8 cellular contexts compared by ENCODE assay signal in the genomic region with DNA sequence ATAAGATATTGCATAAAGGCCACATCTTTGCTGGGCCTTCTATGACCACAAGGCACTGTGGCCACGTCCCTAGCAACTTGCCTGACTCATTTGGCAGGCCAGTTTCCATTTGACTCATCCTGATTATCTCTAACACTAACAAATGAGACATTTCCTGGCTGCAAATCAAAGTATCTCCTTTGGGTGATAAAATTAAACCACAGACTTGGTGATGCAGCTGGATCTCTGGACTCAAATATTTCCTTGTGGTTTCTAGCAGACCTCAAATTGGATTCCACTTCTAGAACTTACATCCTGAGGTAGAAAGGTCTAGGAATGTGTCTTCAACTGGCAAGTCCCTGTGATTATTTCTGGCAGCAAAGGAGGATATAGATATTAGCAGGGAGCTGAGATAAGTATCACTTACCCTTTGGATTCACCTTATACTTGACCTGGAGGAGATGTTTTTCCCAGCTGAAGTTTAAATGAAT.
DNase-seq lines count a peak whose midpoint lies in the region; TF ChIP-seq lines count a peak whose summit lies in the region.

No MANE protein-coding gene starts in this region.

- no peaks in the 10 kb centered on the region for H3K36me3 ChIP-seq in HEK293 (ENCODE audit: control insufficient read depth in 2 of 2, insufficient read depth in 1 of 2, low read length in 2 of 2)
- no peaks in the 10 kb centered on the region for H3K36me3 ChIP-seq in CD8-positive, alpha-beta memory T cell (ENCODE audit: insufficient read depth, low read length)

- no peak overlapping the region for H3K4me3 Mint-ChIP-seq in CD8-positive, alpha-beta memory T cell

- no peaks in the 10 kb centered on the region for H3K27me3 ChIP-seq in CD8-positive, alpha-beta memory T cell (ENCODE audit: insufficient read depth, low read length, poor library complexity, severe bottlenecking)

- no peak overlapping the region for H3K27ac ChIP-seq in HEK293 (ENCODE audit: extremely low read depth, low read depth, low read length)
- no peak overlapping the region for H3K27ac ChIP-seq in CD8-positive, alpha-beta memory T cell (ENCODE audit: low read depth, low read length)

- H3K9me3 Mint-ChIP-seq in CD8-positive, alpha-beta memory T cell = peaks cover 0 to 8% (median 4%) of the 10 kb centered on the region in 5 donors

- no peaks in the 10 kb centered on the region for H3K27me3 Mint-ChIP-seq in CD8-positive, alpha-beta memory T cell

- no peak overlapping the region for H3K27ac Mint-ChIP-seq in CD8-positive, alpha-beta memory T cell

- no peaks in the 10 kb centered on the region for H3K4me1 ChIP-seq in HEK293 (ENCODE audit: control insufficient read depth, insufficient read depth, low read length)
- H3K4me1 ChIP-seq in CD8-positive, alpha-beta memory T cell (ENCODE audit: insufficient read depth, low read length) = no peaks in the 10 kb centered on the region

- DNase-seq in Ammon's horn (ENCODE audit: low spot score) (peak; percentile 11), NCI-H2227 treated with DMSO at 0.1 percent for 48 hours (lab: John Stamatoyannopoulos, UW) (peak; percentile 88), fibroblast of villous mesenchyme (ENCODE audit: low read depth) (peak; percentile 81), NCI-H1436 treated with DMSO at 0.1 percent for 48 hours (lab: John Stamatoyannopoulos, UW) (no peak), NCI-H510A (lab: John Stamatoyannopoulos, UW) (no peak)
- DNase-seq in CD8-positive, alpha-beta memory T cell = no peak
- DNase-seq in stimulated activated CD4-positive, alpha-beta T cell treated with anti-CD3 and anti-CD28 coated beads, Interleukin-4, amount 100 ng/mL, for 4 hours = no peak

- TF ChIP-seq CTCF in HEK293 (tag by site-specific recombination; IDR thresholded peaks at IDR 0.05) (no peak), fibroblast of villous mesenchyme (IDR thresholded peaks at IDR 0.05; ENCODE audit: insufficient read depth, low read depth, low read length) (no peak)

- CTCF ChIA-PET in HEK293 (lab: Yijun Ruan, JAX) = interaction anchor here (2.9 kb wide), 1 partner anchor 84 kb away, joined by 18 read pairs; no protein-coding TSS in a partner anchor
- CTCF ChIA-PET in CD8-positive, alpha-beta memory T cell (lab: Charles Lee) = no interaction called here

- POLR2A ChIA-PET in HEK293 (lab: Yijun Ruan, JAX) = interaction anchor here (1.2 kb wide), 1 partner anchor 27 kb away, joined by 4 read pairs; no protein-coding TSS in a partner anchor
- POLR2A ChIA-PET in CD8-positive, alpha-beta memory T cell (lab: Charles Lee) = no interaction called here

- no peaks in the 10 kb centered on the region for H3K9me3 ChIP-seq in HEK293 (ENCODE audit: control insufficient read depth, insufficient read depth, low read depth, low read length)
- H3K9me3 ChIP-seq in CD8-positive, alpha-beta memory T cell (ENCODE audit: low read length) = no peaks in the 10 kb centered on the region

- no peaks in the 10 kb centered on the region for H3K36me3 Mint-ChIP-seq in CD8-positive, alpha-beta memory T cell

- no peaks in the 10 kb centered on the region for H3K4me1 Mint-ChIP-seq in CD8-positive, alpha-beta memory T cell

- H3K4me3 ChIP-seq in HEK293 (ENCODE audit: low read depth, low read length) (no peak overlapping the region), fibroblast of villous mesenchyme (ENCODE audit: low read depth, low read length) (no peak overlapping the region)
- H3K4me3 ChIP-seq in CD8-positive, alpha-beta memory T cell (ENCODE audit: low read length) = no peak overlapping the region

TF ChIP-seq in HEK293, 187 proteins besides CTCF, POLR2A, EP300 and RAD21:
- TF ChIP-seq KLF9 (tag by site-specific recombination; IDR thresholded peaks at IDR 0.05; ENCODE audit: low read depth) (no peak), OSR2 (tag by site-specific recombination; IDR thresholded peaks at IDR 0.05) (0 out of 2 replicates have a peak, but pooled peaks have one; percentile 16), ZNF202 (tag by site-specific recombination; IDR thresholded peaks at IDR 0.05; ENCODE audit: borderline replicate concordance) (no peak), KLF8 (tag by site-specific recombination; IDR thresholded peaks at IDR 0.05) (peak; percentile 79), ZFP37 (tag by site-specific recombination; IDR thresholded peaks at IDR 0.05) (0 out of 2 replicates have a peak, but pooled peaks have one; percentile 47), ZNF184 (tag by site-specific recombination; IDR thresholded peaks at IDR 0.05) (peak; percentile 54; the same call in 1 of the 2 replicates), ZNF366 (tag by site-specific recombination; conservative IDR thresholded peaks at IDR 0.05) (peak; percentile 91), ZEB2 (tag by site-specific recombination; IDR thresholded peaks at IDR 0.05) (0 out of 2 replicates have a peak, but pooled peaks have one; percentile 31), SP7 (tag by site-specific recombination; IDR thresholded peaks at IDR 0.05) (0 out of 2 replicates have a peak, but pooled peaks have one; percentile 17), ZNF843 (tag by site-specific recombination; IDR thresholded peaks at IDR 0.05) (peak; percentile 65), ZNF629 (tag by site-specific recombination; IDR thresholded peaks at IDR 0.05) (peak; percentile 59; the same call in 1 of the 2 replicates)
- TF ChIP-seq, protein P1, sequence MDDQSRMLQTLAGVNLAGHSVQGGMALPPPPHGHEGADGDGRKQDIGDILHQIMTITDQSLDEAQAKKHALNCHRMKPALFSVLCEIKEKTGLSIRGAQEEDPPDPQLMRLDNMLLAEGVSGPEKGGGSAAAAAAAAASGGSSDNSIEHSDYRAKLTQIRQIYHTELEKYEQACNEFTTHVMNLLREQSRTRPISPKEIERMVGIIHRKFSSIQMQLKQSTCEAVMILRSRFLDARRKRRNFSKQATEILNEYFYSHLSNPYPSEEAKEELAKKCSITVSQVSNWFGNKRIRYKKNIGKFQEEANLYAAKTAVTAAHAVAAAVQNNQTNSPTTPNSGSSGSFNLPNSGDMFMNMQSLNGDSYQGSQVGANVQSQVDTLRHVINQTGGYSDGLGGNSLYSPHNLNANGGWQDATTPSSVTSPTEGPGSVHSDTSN (CRISPR knock-in tag; IDR thresholded peaks at IDR 0.05) = no peak
- TF ChIP-seq, protein P2, sequence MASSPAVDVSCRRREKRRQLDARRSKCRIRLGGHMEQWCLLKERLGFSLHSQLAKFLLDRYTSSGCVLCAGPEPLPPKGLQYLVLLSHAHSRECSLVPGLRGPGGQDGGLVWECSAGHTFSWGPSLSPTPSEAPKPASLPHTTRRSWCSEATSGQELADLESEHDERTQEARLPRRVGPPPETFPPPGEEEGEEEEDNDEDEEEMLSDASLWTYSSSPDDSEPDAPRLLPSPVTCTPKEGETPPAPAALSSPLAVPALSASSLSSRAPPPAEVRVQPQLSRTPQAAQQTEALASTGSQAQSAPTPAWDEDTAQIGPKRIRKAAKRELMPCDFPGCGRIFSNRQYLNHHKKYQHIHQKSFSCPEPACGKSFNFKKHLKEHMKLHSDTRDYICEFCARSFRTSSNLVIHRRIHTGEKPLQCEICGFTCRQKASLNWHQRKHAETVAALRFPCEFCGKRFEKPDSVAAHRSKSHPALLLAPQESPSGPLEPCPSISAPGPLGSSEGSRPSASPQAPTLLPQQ (tag by site-specific recombination; IDR thresholded peaks at IDR 0.05) = 0 out of 2 replicates have a peak, but pooled peaks have one; percentile 32
- TF ChIP-seq, protein P3, sequence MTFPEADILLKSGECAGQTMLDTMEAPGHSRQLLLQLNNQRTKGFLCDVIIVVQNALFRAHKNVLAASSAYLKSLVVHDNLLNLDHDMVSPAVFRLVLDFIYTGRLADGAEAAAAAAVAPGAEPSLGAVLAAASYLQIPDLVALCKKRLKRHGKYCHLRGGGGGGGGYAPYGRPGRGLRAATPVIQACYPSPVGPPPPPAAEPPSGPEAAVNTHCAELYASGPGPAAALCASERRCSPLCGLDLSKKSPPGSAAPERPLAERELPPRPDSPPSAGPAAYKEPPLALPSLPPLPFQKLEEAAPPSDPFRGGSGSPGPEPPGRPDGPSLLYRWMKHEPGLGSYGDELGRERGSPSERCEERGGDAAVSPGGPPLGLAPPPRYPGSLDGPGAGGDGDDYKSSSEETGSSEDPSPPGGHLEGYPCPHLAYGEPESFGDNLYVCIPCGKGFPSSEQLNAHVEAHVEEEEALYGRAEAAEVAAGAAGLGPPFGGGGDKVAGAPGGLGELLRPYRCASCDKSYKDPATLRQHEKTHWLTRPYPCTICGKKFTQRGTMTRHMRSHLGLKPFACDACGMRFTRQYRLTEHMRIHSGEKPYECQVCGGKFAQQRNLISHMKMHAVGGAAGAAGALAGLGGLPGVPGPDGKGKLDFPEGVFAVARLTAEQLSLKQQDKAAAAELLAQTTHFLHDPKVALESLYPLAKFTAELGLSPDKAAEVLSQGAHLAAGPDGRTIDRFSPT (tag by site-specific recombination; IDR thresholded peaks at IDR 0.05) = peak; percentile 40; the same call in 1 of the 2 replicates

Comparison
In these comparisons a context has a peak if more than half of its experiments do, and no peak if none do; other contexts are left out.
1. DNase-seq: peak in Ammon's horn (single experiment), NCI-H2227 treated with DMSO at 0.1 percent for 48 hours (single experiment) and fibroblast of villous mesenchyme (single experiment); none in CD8-positive, alpha-beta memory T cell (0 of 5), stimulated activated CD4-positive, alpha-beta T cell treated with anti-CD3 and anti-CD28 coated beads, Interleukin-4, amount 100 ng/mL, for 4 hours (0 of 2), NCI-H1436 treated with DMSO at 0.1 percent for 48 hours (single experiment) and NCI-H510A (single experiment).